In the genomic region with DNA sequence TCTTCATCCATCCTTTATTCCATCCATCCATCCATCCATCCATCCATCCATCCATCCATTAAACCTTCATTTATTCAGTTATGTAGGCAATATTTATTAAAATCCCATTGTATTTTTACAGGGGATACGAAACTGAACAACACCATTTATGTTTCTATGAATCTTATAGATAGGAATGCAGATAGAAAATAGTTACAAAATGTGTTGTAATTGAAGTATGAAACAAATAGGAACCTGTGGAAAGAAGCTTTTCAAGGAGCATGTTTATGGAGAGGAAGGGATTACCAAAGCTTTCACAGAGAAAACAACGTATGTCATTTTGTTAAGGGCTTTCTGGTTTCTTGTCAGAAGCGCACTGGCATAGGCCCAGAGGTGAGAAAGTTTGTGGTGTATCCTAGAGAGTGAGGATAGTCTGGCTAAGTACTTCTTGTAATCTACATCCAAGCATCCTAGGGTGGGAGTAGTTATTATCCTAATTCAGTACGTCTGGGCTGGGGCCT, we compare ENCODE assay signal across 19 cellular contexts.
"Had no signal": no experiment of that assay in that cellular context is flagged by ENCODE, and none has a peak within 500 bp of the region (broad histone marks: within the 10 kb centered on the region; RNA-seq: fewer than 3 reads in every experiment).

No MANE protein-coding gene starts in this region.

- H3K9me3 ChIP-seq: esophagus squamous epithelium, gastroesophageal sphincter, heart right ventricle, lower lobe of right lung, prostate gland, transverse colon, vagina had no signal

- H3K4me3 ChIP-seq: coronary artery, esophagus squamous epithelium, gastroesophageal sphincter, heart right ventricle, lower lobe of right lung, prostate gland, transverse colon, vagina had no signal

- H3K27ac ChIP-seq: coronary artery, esophagus squamous epithelium, gastroesophageal sphincter, heart right ventricle, lower lobe of right lung, prostate gland, transverse colon, vagina had no signal

- ATAC-seq: activated CD4-positive, CD25-positive, alpha-beta regulatory T cell treated with anti-CD3 and anti-CD28 coated beads, Interleukin-2, amount 50 U/mL, for 24 hours; gastroesophageal sphincter; heart right ventricle; left cardiac atrium; lower lobe of right lung; right cardiac atrium; stimulated activated naive CD8-positive, alpha-beta T cell treated with anti-CD3 and anti-CD28 coated beads, Interleukin-15, Interleukin-2, amounts not matched to agents 100 U/mL and 50 U/mL, for 24 hours had no signal

- H3K36me3 ChIP-seq: esophagus squamous epithelium, heart right ventricle, lower lobe of right lung, prostate gland, transverse colon, vagina had no signal

- H3K4me1 ChIP-seq: esophagus squamous epithelium, gastroesophageal sphincter, heart right ventricle, lower lobe of right lung, prostate gland, transverse colon, vagina had no signal

- H3K27me3 ChIP-seq: esophagus squamous epithelium, gastroesophageal sphincter, heart right ventricle, transverse colon, vagina had no signal

- DNase-seq: activated naive CD4-positive, alpha-beta T cell treated with anti-CD3 and anti-CD28 coated beads, Interleukin-2, amount 10 ng/mL, durations not matched to agents 7 days and 5 days; activated T-cell treated with anti-CD3 and anti-CD28 coated beads for 4 hours; central memory CD4-positive, alpha-beta T cell; esophagus squamous epithelium; heart right ventricle; left cardiac atrium; lower lobe of right lung; small intestine; stimulated activated CD4-positive, alpha-beta T cell treated with anti-CD3 and anti-CD28 coated beads, Interleukin-4, amount 100 ng/mL, for 4 hours; stimulated activated CD8-positive, alpha-beta memory T cell treated with anti-CD3 and anti-CD28 coated beads, Interleukin-4, amount 100 ng/mL, for 48 hours; stimulated activated naive CD8-positive, alpha-beta T cell treated with anti-CD3 and anti-CD28 coated beads, Interleukin-15, Interleukin-2, amounts not matched to agents 100 U/mL and 50 U/mL, for 24 hours; T-helper 9 cell; transverse colon had no signal
